Comparison of ENCODE assay signal across 10 cellular contexts in genomic region chr2:71333619-71334018, GRCh38. TPM values are rescaled to one million over a fixed set of nuclear protein-coding genes. Genes with fewer than 3 reads are reported as not detected.
DNase-seq lines count a peak whose midpoint lies in the region; ATAC-seq, FAIRE-seq and TF ChIP-seq lines count a peak whose summit lies in the region.
"Had no signal": no experiment of that assay in that cellular context is flagged by ENCODE, and none has a peak within 500 bp of the region (broad histone marks: within the 10 kb centered on the region; RNA-seq: fewer than 3 reads in every experiment).

No MANE protein-coding gene starts in this region.

- H3K4me3 ChIP-seq in kidney (ENCODE audit: low read length in 2 of 2) = peak overlapping the region; percentile 88
- peak overlapping the region; percentile 69 for H3K4me3 ChIP-seq in thymus (ENCODE audit: low read length)
- peak overlapping the region in 2 of 4 donors; percentile 79 to 93 for H3K4me3 ChIP-seq in Peyer's patch

- 86% methylated on average over 3 of the region's 3 CpGs for WGBS in thymus

- no peaks in the 10 kb centered on the region for H3K9me3 ChIP-seq in kidney (ENCODE audit: control insufficient read depth in 1 of 2, low read length in 2 of 2)
- no peaks in the 10 kb centered on the region for H3K9me3 ChIP-seq in thymus (ENCODE audit: control insufficient read depth)
- H3K9me3 ChIP-seq in Peyer's patch = no peaks in the 10 kb centered on the region

- no peaks in the 10 kb centered on the region for H3K9me3 Mint-ChIP-seq in activated T-cell treated with anti-CD3 and anti-CD28 coated beads, Interleukin-2, amount 50 U/mL, for 24 hours
- no peaks in the 10 kb centered on the region for H3K9me3 Mint-ChIP-seq in activated T-helper 17 cell treated with anti-CD3 and anti-CD28 coated beads, Interleukin-2, amount 50 U/mL, for 72 hours

- no peaks in the 10 kb centered on the region for H3K27me3 ChIP-seq in thymus (ENCODE audit: control insufficient read depth, insufficient read depth)
- no peaks in the 10 kb centered on the region for H3K27me3 ChIP-seq in Peyer's patch

- no peak for DNase-seq in activated T-cell treated with anti-CD3 and anti-CD28 coated beads, Interleukin-2, amount 50 U/mL, for 24 hours
- DNase-seq in activated T-cell treated with anti-CD3 and anti-CD28 coated beads for 4 hours (no peak), kidney (no peak), GM20000 (ENCODE audit: low spot score) (no peak), Peyer's patch (no peak), NCI-H2171 (lab: John Stamatoyannopoulos, UW) (no peak)
- DNase-seq: SIG-M5 had no signal

- TF ChIP-seq CTCF in kidney (IDR thresholded peaks at IDR 0.05; ENCODE audit: borderline replicate concordance, extremely low read depth, insufficient read depth) (no peak), GM20000 (IDR thresholded peaks at IDR 0.05; ENCODE audit: extremely low read depth, missing control alignments) (no peak), Peyer's patch (IDR thresholded peaks at IDR 0.05) (no peak)

- H3K27me3 Mint-ChIP-seq in activated T-cell treated with anti-CD3 and anti-CD28 coated beads, Interleukin-2, amount 50 U/mL, for 24 hours = peaks cover 8% of the 10 kb centered on the region
- H3K27me3 Mint-ChIP-seq in activated T-helper 17 cell treated with anti-CD3 and anti-CD28 coated beads, Interleukin-2, amount 50 U/mL, for 72 hours = no peaks in the 10 kb centered on the region

- no peak for FAIRE-seq in kidney (lab: Jason Lieb, UNC)

- intact Hi-C loops in kidney (cut with DNase I) = no loop called here

- no peak for TF ChIP-seq POLR2A in Peyer's patch (IDR thresholded peaks at IDR 0.05)

- peak overlapping the region; percentile 20 for H3K27ac Mint-ChIP-seq in activated T-cell treated with anti-CD3 and anti-CD28 coated beads, Interleukin-2, amount 50 U/mL, for 24 hours
- peak overlapping the region; percentile 99 for H3K27ac Mint-ChIP-seq in activated T-helper 17 cell treated with anti-CD3 and anti-CD28 coated beads, Interleukin-2, amount 50 U/mL, for 72 hours

- peaks cover 54% of the 10 kb centered on the region for H3K4me1 Mint-ChIP-seq in activated T-cell treated with anti-CD3 and anti-CD28 coated beads, Interleukin-2, amount 50 U/mL, for 24 hours (ENCODE audit: low read depth)
- peaks cover 21% of the 10 kb centered on the region for H3K4me1 Mint-ChIP-seq in activated T-helper 17 cell treated with anti-CD3 and anti-CD28 coated beads, Interleukin-2, amount 50 U/mL, for 72 hours

- H3K9ac ChIP-seq in kidney (ENCODE audit: low read length in 2 of 2) = peak overlapping the region; percentile 60 to 90

- no peak overlapping the region for H3K27ac ChIP-seq in kidney (ENCODE audit: low read depth in 2 of 2, low read length in 2 of 2)
- no peak overlapping the region for H3K27ac ChIP-seq in thymus (ENCODE audit: low read depth)
- no peak overlapping the region for H3K27ac ChIP-seq in Peyer's patch
- H3K27ac ChIP-seq: C4-2B had no signal

- H3K36me3 ChIP-seq in kidney (ENCODE audit: control insufficient read depth in 1 of 2, insufficient read depth in 2 of 2, low read length in 2 of 2) (no peaks in the 10 kb centered on the region), thymus (ENCODE audit: control insufficient read depth, insufficient read depth) (no peaks in the 10 kb centered on the region), Peyer's patch (no peaks in the 10 kb centered on the region)

- ATAC-seq in activated T-helper 17 cell treated with anti-CD3 and anti-CD28 coated beads, Interleukin-2, amount 50 U/mL, for 72 hours (replicated peaks) = no peak

- H3K4me1 ChIP-seq in kidney (ENCODE audit: control insufficient read depth in 1 of 2, insufficient read depth in 1 of 2, low read depth in 1 of 2, low read length in 2 of 2) (peaks cover 6 to 11% of the 10 kb centered on the region in 2 donors), thymus (ENCODE audit: control insufficient read depth, insufficient read depth, low read length) (peaks cover 2% of the 10 kb centered on the region), Peyer's patch (peaks cover 0 to 27% (median 0%) of the 10 kb centered on the region in 4 donors)

- H3K4me3 Mint-ChIP-seq in activated T-cell treated with anti-CD3 and anti-CD28 coated beads, Interleukin-2, amount 50 U/mL, for 24 hours = peak overlapping the region; percentile 98
- H3K4me3 Mint-ChIP-seq in activated T-helper 17 cell treated with anti-CD3 and anti-CD28 coated beads, Interleukin-2, amount 50 U/mL, for 72 hours = peak overlapping the region; percentile 93

- H3K36me3 Mint-ChIP-seq in activated T-cell treated with anti-CD3 and anti-CD28 coated beads, Interleukin-2, amount 50 U/mL, for 24 hours (ENCODE audit: low read depth) = peaks cover 60% of the 10 kb centered on the region
- peaks cover 70% of the 10 kb centered on the region for H3K36me3 Mint-ChIP-seq in activated T-helper 17 cell treated with anti-CD3 and anti-CD28 coated beads, Interleukin-2, amount 50 U/mL, for 72 hours (ENCODE audit: low read depth)

RNA-seq across cellular contexts. Expression of gene ZNF638, which starts 2.0 kb away (rescaled TPM):
- 100 to 1,000 TPM in 1 of 2 donors, 10 to 100 TPM in 1; 96.1 to 173 TPM for total RNA-seq in activated T-helper 17 cell treated with anti-CD3 and anti-CD28 coated beads, Interleukin-2, amount 50 U/mL, for 72 hours
- total RNA-seq in kidney (122 TPM), Peyer's patch (100 to 1,000 TPM; 155 to 539 (median 174) TPM)
- polyA plus RNA-seq in kidney (ENCODE audit: insufficient read depth, low read depth, low replicate concordance) (84.8 TPM), thymus (210 TPM)
